In the genomic region with DNA sequence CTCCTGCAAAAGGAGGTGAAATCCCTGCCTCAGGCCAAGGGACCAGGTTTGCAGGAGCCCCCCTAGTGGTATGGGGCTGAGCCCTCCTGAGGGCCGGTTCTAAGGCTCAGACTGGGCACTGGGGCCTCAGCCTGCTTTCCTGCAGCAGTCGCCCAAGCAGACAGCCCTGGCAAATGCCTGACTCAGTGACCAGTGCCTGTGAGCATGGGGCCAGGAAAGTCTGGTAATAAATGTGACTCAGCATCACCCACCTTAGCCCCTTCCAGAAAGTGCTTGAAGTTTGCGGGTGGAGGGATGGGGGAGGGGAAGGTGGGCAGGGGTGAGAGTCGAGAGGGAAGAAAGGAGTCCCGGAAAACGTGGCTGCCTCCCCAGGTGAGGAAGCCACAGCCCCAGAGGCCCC, we compare ENCODE assay signal across 15 cellular contexts. TPM values are rescaled to one million over a fixed set of nuclear protein-coding genes. Genes with fewer than 3 reads are reported as not detected.
DNase-seq lines count a peak whose midpoint lies in the region; ATAC-seq, FAIRE-seq and TF ChIP-seq lines count a peak whose summit lies in the region.
"Had no signal": no experiment of that assay in that cellular context is flagged by ENCODE, and none has a peak within 500 bp of the region (broad histone marks: within the 10 kb centered on the region; RNA-seq: fewer than 3 reads in every experiment).

No MANE protein-coding gene starts in this region.

- WGBS in IMR-90 (ENCODE audit: extremely low coverage in 2 of 2, insufficient read length in 1 of 2), 2 experiments, result 33% methylated on average over 1 of the region's 6 CpGs; no CpG with 5 or more reads in 1 of the 2 experiments

- H4K91ac ChIP-seq in IMR-90 (ENCODE audit: insufficient read depth, low read depth, low read length), result peak overlapping the region; percentile 92

- H3K4me1 ChIP-seq in IMR-90 (ENCODE audit: control insufficient read depth, insufficient read depth, low read length) (peaks cover 27% of the 10 kb centered on the region), upper lobe of right lung (peaks cover 50% of the 10 kb centered on the region)

- peak overlapping the region; percentile 82; the same call in 1 of the 2 replicates for H3K23ac ChIP-seq in IMR-90 (ENCODE audit: low read depth, low read length)

- TF ChIP-seq POLR2A in IMR-90 (IDR thresholded peaks at IDR 0.05; ENCODE audit: low read depth, low read length), result no peak

- peaks cover 20% of the 10 kb centered on the region for H3K9me1 ChIP-seq in IMR-90 (ENCODE audit: insufficient read depth, low read length)

- ATAC-seq in CD4-positive, alpha-beta T cell (ENCODE audit: poor library complexity), result no peak
- ATAC-seq in IMR-90 (ENCODE audit: low read depth) (no peak), GM19452 (IDR thresholded peaks at IDR 0.05; ENCODE audit: unreplicated experiment) (no peak), GM18511 (IDR thresholded peaks at IDR 0.05; ENCODE audit: unreplicated experiment) (no peak), upper lobe of right lung (no peak)
- ATAC-seq: activated naive CD4-positive, alpha-beta T cell treated with anti-CD3 and anti-CD28 coated beads, Interleukin-2, amount 50 U/mL, for 72 hours; effector memory CD8-positive, alpha-beta T cell had no signal

- intact Hi-C loops in CD4-positive, alpha-beta T cell (cut with DNase I, micrococcal nuclease), result no loop called here
- intact Hi-C loops in IMR-90 (cut with micrococcal nuclease) (loop anchor here (10.0 kb wide), 1 partner anchor 104 kb away; no protein-coding TSS in a partner anchor), upper lobe of right lung (cut with DNase I) (no loop called here)

- no TSS peak for BruUV-seq in IMR-90 (replicated peaks; lab: Mats Ljungman, UMichigan)

- peaks cover 0 to 60% of the 10 kb centered on the region in 2 experiments; a peak in 3 of 4 replicates for H3K79me1 ChIP-seq in IMR-90 (ENCODE audit: low read depth in 1 of 2, low read length in 2 of 2)

- peak overlapping the region; percentile 34 for H3K4me3 Mint-ChIP-seq in CD4-positive, alpha-beta T cell
- H3K4me3 Mint-ChIP-seq in osteocyte (ENCODE audit: unreplicated experiment), result peak overlapping the region; percentile 54
- H3K4me3 Mint-ChIP-seq: activated CD4-positive, alpha-beta memory T cell treated with anti-CD3 and anti-CD28 coated beads, Interleukin-2, amount 10 ng/mL, durations not matched to agents 7 days and 5 days had no signal

- peaks cover 21% of the 10 kb centered on the region for H4K20me1 ChIP-seq in IMR-90 (ENCODE audit: insufficient read depth, low read length)

- no peak overlapping the region for H3K27ac Mint-ChIP-seq in CD4-positive, alpha-beta T cell
- peak overlapping the region; percentile 99 for H3K27ac Mint-ChIP-seq in osteocyte (ENCODE audit: unreplicated experiment)
- H3K27ac Mint-ChIP-seq: activated naive CD4-positive, alpha-beta T cell treated with anti-CD3 and anti-CD28 coated beads, Interleukin-2, amount 50 U/mL, for 72 hours had no signal

- DNase-seq in CD4-positive, alpha-beta T cell, result no peak
- DNase-seq in IMR-90 (peak; percentile 47), bronchial epithelial cell (ENCODE audit: low read depth) (peak; percentile 32), osteocyte (ENCODE audit: extremely low spot score, unreplicated experiment) (no peak), NK-92 (lab: John Stamatoyannopoulos, UW; ENCODE audit: unreplicated experiment) (no peak), upper lobe of right lung (no peak)
- DNase-seq: activated CD4-positive, alpha-beta memory T cell treated with anti-CD3 and anti-CD28 coated beads, Interleukin-2, amount 10 ng/mL, durations not matched to agents 7 days and 5 days; effector memory CD8-positive, alpha-beta T cell; mammary epithelial cell; NCI-H748 treated with DMSO at 0.1 percent for 48 hours; small intestine had no signal

- in situ Hi-C loops in IMR-90 (cut with MboI; ENCODE audit: low sequenced_read_pairs), result no loop called here

- H2AFZ ChIP-seq in IMR-90 (replicated peaks; ENCODE audit: low read length, poor library complexity), result peak overlapping the region; percentile 84

- H3K36me3 ChIP-seq in IMR-90 (ENCODE audit: control insufficient read depth, insufficient read depth, low read length), result no peaks in the 10 kb centered on the region
- no peaks in the 10 kb centered on the region for H3K36me3 ChIP-seq in bronchial epithelial cell (ENCODE audit: control insufficient read depth, insufficient read depth, low read length)
- H3K36me3 ChIP-seq in upper lobe of right lung, result no peaks in the 10 kb centered on the region

- peak overlapping the region; percentile 96 to 97 for H4K8ac ChIP-seq in IMR-90 (ENCODE audit: low read depth in 2 of 2, low read length in 2 of 2)

- 0 out of 2 replicates have a peak overlapping the region, but pooled peaks have one; percentile 68 for H3K56ac ChIP-seq in IMR-90 (ENCODE audit: extremely low read depth, insufficient read depth, low read length)

- H3K4me2 ChIP-seq in IMR-90 (ENCODE audit: low read depth, low read length), result peak overlapping the region; percentile 71; the same call in 1 of the 2 replicates

- peak overlapping the region; percentile 92 for H2BK5ac ChIP-seq in IMR-90 (ENCODE audit: low read depth, low read length, poor library complexity, severe bottlenecking)

- H3K4me1 Mint-ChIP-seq in CD4-positive, alpha-beta T cell (ENCODE audit: low read depth), result peaks cover 49% of the 10 kb centered on the region
- H3K4me1 Mint-ChIP-seq in osteocyte (ENCODE audit: unreplicated experiment), result peaks cover 56% of the 10 kb centered on the region

- peak overlapping the region; percentile 89 for H2BK120ac ChIP-seq in IMR-90 (ENCODE audit: low read depth, low read length)

- H3K14ac ChIP-seq in IMR-90 (replicated peaks; ENCODE audit: low read depth, low read length), result peak overlapping the region; percentile 85

- H3K9ac ChIP-seq in IMR-90 (ENCODE audit: low read depth, low read length), result 0 out of 2 replicates have a peak overlapping the region, but pooled peaks have one; percentile 70

- FAIRE-seq in bronchial epithelial cell (lab: Jason Lieb, UNC), result no peak
- FAIRE-seq: GM12892, small intestine had no signal

- peak overlapping the region; percentile 89 for H4K5ac ChIP-seq in IMR-90 (ENCODE audit: low read depth, low read length)

- TF ChIP-seq RAD21 in IMR-90 (IDR thresholded peaks at IDR 0.05; ENCODE audit: low read length), result no peak

- no peak overlapping the region for H3K27ac ChIP-seq in CD4-positive, alpha-beta T cell (ENCODE audit: low read depth, low read length)
- H3K27ac ChIP-seq in IMR-90 (ENCODE audit: insufficient read depth, low read length) (peak overlapping the region; percentile 97), upper lobe of right lung (no peak overlapping the region)

- no peaks in the 10 kb centered on the region for H3K9me3 Mint-ChIP-seq in CD4-positive, alpha-beta T cell
- H3K9me3 Mint-ChIP-seq in osteocyte (ENCODE audit: unreplicated experiment), result no peaks in the 10 kb centered on the region
- H3K9me3 Mint-ChIP-seq: activated CD4-positive, alpha-beta memory T cell treated with anti-CD3 and anti-CD28 coated beads, Interleukin-2, amount 10 ng/mL, durations not matched to agents 7 days and 5 days; activated naive CD4-positive, alpha-beta T cell treated with anti-CD3 and anti-CD28 coated beads, Interleukin-2, amount 50 U/mL, for 72 hours; effector memory CD8-positive, alpha-beta T cell had no signal

- no peak overlapping the region; the same call in 1 of the 2 replicates for H3K18ac ChIP-seq in IMR-90 (ENCODE audit: low read depth, low read length)

- CTCF ChIA-PET in CD4-positive, alpha-beta T cell (lab: Charles Lee), result no interaction called here
- CTCF ChIA-PET in IMR-90 (lab: Yijun Ruan, JAX), result no interaction called here

- H3K9me3 ChIP-seq in CD4-positive, alpha-beta T cell (ENCODE audit: control insufficient read depth, low read length), result no peaks in the 10 kb centered on the region
- no peaks in the 10 kb centered on the region for H3K9me3 ChIP-seq in IMR-90 (ENCODE audit: control insufficient read depth, insufficient read depth, low read length)
- H3K9me3 ChIP-seq in upper lobe of right lung, result no peaks in the 10 kb centered on the region

- peaks cover 36% of the 10 kb centered on the region for H3K27me3 ChIP-seq in CD4-positive, alpha-beta T cell (ENCODE audit: control insufficient read depth, insufficient read depth, low read length)
- H3K27me3 ChIP-seq in IMR-90 (ENCODE audit: control insufficient read depth, insufficient read depth, low read length) (no peaks in the 10 kb centered on the region), bronchial epithelial cell (ENCODE audit: control insufficient read depth, insufficient read depth, low read length) (no peaks in the 10 kb centered on the region), upper lobe of right lung (peaks cover 34% of the 10 kb centered on the region)

- peaks cover 15% of the 10 kb centered on the region for H3K27me3 Mint-ChIP-seq in CD4-positive, alpha-beta T cell
- no peaks in the 10 kb centered on the region for H3K27me3 Mint-ChIP-seq in osteocyte (ENCODE audit: unreplicated experiment)

- H3K4ac ChIP-seq in IMR-90 (ENCODE audit: low read depth, low read length), result peak overlapping the region; percentile 91

- no peaks in the 10 kb centered on the region for H3K36me3 Mint-ChIP-seq in CD4-positive, alpha-beta T cell (ENCODE audit: low read depth)
- H3K36me3 Mint-ChIP-seq in osteocyte (ENCODE audit: unreplicated experiment), result no peaks in the 10 kb centered on the region

- peak overlapping the region; percentile 50 for H2BK20ac ChIP-seq in IMR-90 (ENCODE audit: low read depth, low read length)

- peak overlapping the region; percentile 87 for H2AK9ac ChIP-seq in IMR-90 (replicated peaks; ENCODE audit: low read depth, low read length, poor library complexity)

- dilution Hi-C loops in IMR-90 (cut with HindIII; ENCODE audit: low sequenced_read_pairs, unreplicated experiment), result no loop called here

- peak overlapping the region; percentile 100 for H2AK5ac ChIP-seq in IMR-90 (ENCODE audit: low read depth, low read length)

- TF ChIP-seq CTCF in CD4-positive, alpha-beta T cell (IDR thresholded peaks at IDR 0.05), result no peak
- TF ChIP-seq CTCF in IMR-90 (conservative IDR thresholded peaks at IDR 0.05; ENCODE audit: low read depth, low read length), result no peak
- TF ChIP-seq CTCF in bronchial epithelial cell (IDR thresholded peaks at IDR 0.05; ENCODE audit: insufficient read depth, low read length, severe bottlenecking), result no peak
- no peak for TF ChIP-seq CTCF in osteocyte (IDR thresholded peaks at IDR 0.05)
- no peak for TF ChIP-seq CTCF in upper lobe of right lung (IDR thresholded peaks at IDR 0.05)

- H3K4me3 ChIP-seq in IMR-90 (ENCODE audit: insufficient read depth, low read depth, low read length) (no peak overlapping the region), bronchial epithelial cell (ENCODE audit: low read depth, low read length) (no peak overlapping the region), upper lobe of right lung (no peak overlapping the region)

- peak overlapping the region; percentile 75; the same call in 1 of the 3 replicates for H2BK15ac ChIP-seq in IMR-90 (ENCODE audit: low read depth, low read length)

- POLR2A ChIA-PET in CD4-positive, alpha-beta T cell (lab: Charles Lee), result no interaction called here
- POLR2A ChIA-PET in IMR-90 (lab: Charles Lee; ENCODE audit: unreplicated experiment), result no interaction called here

RNA-seq across cellular contexts. Expression of gene MC1R, which starts 2.1 kb away (rescaled TPM):
- 1 to 10 TPM; 6.7 to 6.9 TPM for total RNA-seq in CD4-positive, alpha-beta T cell
- total RNA-seq in IMR-90 (2012; rRNA removed) (3.8 and 4.4 TPM in 2 replicates), bronchial epithelial cell (1.6 and 4.1 TPM in 2 replicates), osteocyte (6.5 and 6.9 TPM in 2 replicates), upper lobe of right lung (3.6 TPM)
- 9.5 TPM in 2 replicates for polyA plus RNA-seq in IMR-90 (2012; rRNA removed)
- polyA plus RNA-seq in IMR-90 (2012; cell fraction: cytosol; rRNA removed), result 3.3 and 6.2 TPM in 2 replicates
- polyA plus RNA-seq in IMR-90 (2012; cell fraction: nucleus; rRNA removed; ENCODE audit: low replicate concordance), result 49.5 and 79.2 TPM in 2 replicates

RNA-seq across cellular contexts. Expression of gene TUBB3, which starts 2.4 kb away (rescaled TPM):
- total RNA-seq in CD4-positive, alpha-beta T cell, result under 1 TPM; 0.78 to 0.88 TPM
- total RNA-seq in IMR-90 (2012; rRNA removed) (311 and 337 TPM in 2 replicates), bronchial epithelial cell (23.7 and 24.5 TPM in 2 replicates), osteocyte (84.9 and 95.8 TPM in 2 replicates), upper lobe of right lung (1.5 TPM)
- 410 and 428 TPM in 2 replicates for polyA plus RNA-seq in IMR-90 (2012; rRNA removed)
- polyA plus RNA-seq in IMR-90 (2012; cell fraction: cytosol; rRNA removed), result 269 and 452 TPM in 2 replicates
- polyA plus RNA-seq in IMR-90 (2012; cell fraction: nucleus; rRNA removed; ENCODE audit: low replicate concordance), result 172 and 406 TPM in 2 replicates

RNA-seq across cellular contexts. Expression of gene DEF8, which starts 27.8 kb away (rescaled TPM):
- 10 to 100 TPM; 30.7 to 36.3 TPM for total RNA-seq in CD4-positive, alpha-beta T cell
- 129 and 134 TPM in 2 replicates for total RNA-seq in IMR-90 (2012; rRNA removed)
- polyA plus RNA-seq in IMR-90 (2012; rRNA removed), result 141 and 160 TPM in 2 replicates
- 177 and 213 TPM in 2 replicates for polyA plus RNA-seq in IMR-90 (2012; cell fraction: cytosol; rRNA removed)
- 286 and 445 TPM in 2 replicates for polyA plus RNA-seq in IMR-90 (2012; cell fraction: nucleus; rRNA removed; ENCODE audit: low replicate concordance)
- 62.9 and 80.6 TPM in 2 replicates for total RNA-seq in bronchial epithelial cell
- 78.7 and 82.8 TPM in 2 replicates for total RNA-seq in osteocyte
- 70.0 TPM for total RNA-seq in upper lobe of right lung

RNA-seq across cellular contexts. Expression of gene TCF25, which starts 47.3 kb away (rescaled TPM):
- 100 to 1,000 TPM; 306 to 307 TPM for total RNA-seq in CD4-positive, alpha-beta T cell
- 119 and 127 TPM in 2 replicates for total RNA-seq in IMR-90 (2012; rRNA removed)
- 184 and 199 TPM in 2 replicates for polyA plus RNA-seq in IMR-90 (2012; rRNA removed)
- polyA plus RNA-seq in IMR-90 (2012; cell fraction: cytosol; rRNA removed), result 143 and 185 TPM in 2 replicates
- polyA plus RNA-seq in IMR-90 (2012; cell fraction: nucleus; rRNA removed; ENCODE audit: low replicate concordance), result 445 and 688 TPM in 2 replicates
- 69.5 and 140 TPM in 2 replicates for total RNA-seq in bronchial epithelial cell
- 251 and 267 TPM in 2 replicates for total RNA-seq in osteocyte
- 162 TPM for total RNA-seq in upper lobe of right lung

Comparison
In these comparisons a context has a peak if more than half of its experiments do, and no peak if none do; other contexts are left out.
1. DNase-seq: peak in IMR-90 (single experiment) and bronchial epithelial cell (single experiment); none in CD4-positive, alpha-beta T cell (0 of 10), osteocyte (single experiment), NK-92 (single experiment) and upper lobe of right lung (single experiment).